ENCODE assay signal across 9 cellular contexts in genomic region chr4:80006935-80007744, GRCh38.
A peak's percentile ranks its signal among the peaks of the same experiment; 100 is the strongest.
DNase-seq lines count a peak whose midpoint lies in the region; ATAC-seq and TF ChIP-seq lines count a peak whose summit lies in the region.
"Had no signal": no experiment of that assay in that cellular context is flagged by ENCODE, and none has a peak within 500 bp of the region (broad histone marks: within the 10 kb centered on the region; RNA-seq: fewer than 3 reads in every experiment).

No MANE protein-coding gene starts in this region.

- H3K4me3 Mint-ChIP-seq in activated naive CD8-positive, alpha-beta T cell, result peak overlapping the region; percentile 9
- H3K4me3 Mint-ChIP-seq in activated naive CD8-positive, alpha-beta T cell treated with anti-CD3 and anti-CD28 coated beads, Interleukin-2, amount 50 U/mL, for 24 hours, result no peak overlapping the region
- peak overlapping the region; percentile 57 for H3K4me3 Mint-ChIP-seq in T-helper 1 cell treated with Interleukin-12 subunit alpha and Interleukin-12 subunit beta and Interleukin-4 antibody, amounts not matched to agents 30 μg/mL and 1 μg/mL, for 36 hours
- peak overlapping the region; percentile 54 to 63 for H3K4me3 Mint-ChIP-seq in stimulated activated naive CD8-positive, alpha-beta T cell treated with anti-CD3 and anti-CD28 coated beads, Interleukin-15, amount 100 ng/mL, for 72 hours

- no peak for ATAC-seq in activated naive CD8-positive, alpha-beta T cell treated with anti-CD3 and anti-CD28 coated beads, Interleukin-2, amount 50 U/mL, for 24 hours
- no peak for ATAC-seq in stimulated activated naive CD8-positive, alpha-beta T cell treated with anti-CD3 and anti-CD28 coated beads, Interleukin-15, amount 100 ng/mL, for 72 hours
- no peak for ATAC-seq in GM21528 (IDR thresholded peaks at IDR 0.05; ENCODE audit: low FRiP score, unreplicated experiment)

- in situ Hi-C loops in HAP-1 (cut with MboI; ENCODE audit: low sequenced_read_pairs), result no loop called here

- H3K27me3 ChIP-seq in HAP-1 (ENCODE audit: low read depth), result no peaks in the 10 kb centered on the region

- no peaks in the 10 kb centered on the region for H3K9me3 ChIP-seq in HAP-1

- peaks cover 48% of the 10 kb centered on the region for H3K4me1 Mint-ChIP-seq in activated naive CD8-positive, alpha-beta T cell (ENCODE audit: low read depth)
- peaks cover 39% of the 10 kb centered on the region for H3K4me1 Mint-ChIP-seq in activated naive CD8-positive, alpha-beta T cell treated with anti-CD3 and anti-CD28 coated beads, Interleukin-2, amount 50 U/mL, for 24 hours
- peaks cover 53% of the 10 kb centered on the region for H3K4me1 Mint-ChIP-seq in T-helper 1 cell treated with Interleukin-12 subunit alpha and Interleukin-12 subunit beta and Interleukin-4 antibody, amounts not matched to agents 30 μg/mL and 1 μg/mL, for 36 hours (ENCODE audit: low read depth)
- peaks cover 61% of the 10 kb centered on the region for H3K4me1 Mint-ChIP-seq in stimulated activated naive CD8-positive, alpha-beta T cell treated with anti-CD3 and anti-CD28 coated beads, Interleukin-15, amount 100 ng/mL, for 72 hours

- H3K4me1 ChIP-seq in HAP-1, result no peaks in the 10 kb centered on the region; the same call in 1 of the 2 replicates

- peak overlapping the region; percentile 68 for H3K27ac Mint-ChIP-seq in activated naive CD8-positive, alpha-beta T cell
- no peak overlapping the region for H3K27ac Mint-ChIP-seq in activated naive CD8-positive, alpha-beta T cell treated with anti-CD3 and anti-CD28 coated beads, Interleukin-2, amount 50 U/mL, for 24 hours
- H3K27ac Mint-ChIP-seq in T-helper 1 cell treated with Interleukin-12 subunit alpha and Interleukin-12 subunit beta and Interleukin-4 antibody, amounts not matched to agents 30 μg/mL and 1 μg/mL, for 36 hours, result peak overlapping the region; percentile 91
- H3K27ac Mint-ChIP-seq in stimulated activated naive CD8-positive, alpha-beta T cell treated with anti-CD3 and anti-CD28 coated beads, Interleukin-15, amount 100 ng/mL, for 72 hours, result peak overlapping the region; percentile 95 to 96

- H3K36me3 Mint-ChIP-seq in activated naive CD8-positive, alpha-beta T cell, result peaks cover 29% of the 10 kb centered on the region
- H3K36me3 Mint-ChIP-seq in activated naive CD8-positive, alpha-beta T cell treated with anti-CD3 and anti-CD28 coated beads, Interleukin-2, amount 50 U/mL, for 24 hours (ENCODE audit: low read depth), result peaks cover 28% of the 10 kb centered on the region
- peaks cover 73% of the 10 kb centered on the region for H3K36me3 Mint-ChIP-seq in T-helper 1 cell treated with Interleukin-12 subunit alpha and Interleukin-12 subunit beta and Interleukin-4 antibody, amounts not matched to agents 30 μg/mL and 1 μg/mL, for 36 hours (ENCODE audit: low read depth)

- H3K36me3 ChIP-seq in HAP-1 (replicated peaks), result no peaks in the 10 kb centered on the region

- H3K27me3 Mint-ChIP-seq in activated naive CD8-positive, alpha-beta T cell, result no peaks in the 10 kb centered on the region
- no peaks in the 10 kb centered on the region for H3K27me3 Mint-ChIP-seq in activated naive CD8-positive, alpha-beta T cell treated with anti-CD3 and anti-CD28 coated beads, Interleukin-2, amount 50 U/mL, for 24 hours
- no peaks in the 10 kb centered on the region for H3K27me3 Mint-ChIP-seq in T-helper 1 cell treated with Interleukin-12 subunit alpha and Interleukin-12 subunit beta and Interleukin-4 antibody, amounts not matched to agents 30 μg/mL and 1 μg/mL, for 36 hours (ENCODE audit: low read depth)
- no peaks in the 10 kb centered on the region for H3K27me3 Mint-ChIP-seq in stimulated activated naive CD8-positive, alpha-beta T cell treated with anti-CD3 and anti-CD28 coated beads, Interleukin-15, amount 100 ng/mL, for 72 hours

- H3K9me3 Mint-ChIP-seq in activated naive CD8-positive, alpha-beta T cell (ENCODE audit: low read depth), result peaks cover 5% of the 10 kb centered on the region
- peaks cover 6% of the 10 kb centered on the region for H3K9me3 Mint-ChIP-seq in activated naive CD8-positive, alpha-beta T cell treated with anti-CD3 and anti-CD28 coated beads, Interleukin-2, amount 50 U/mL, for 24 hours
- peaks cover 20% of the 10 kb centered on the region for H3K9me3 Mint-ChIP-seq in T-helper 1 cell treated with Interleukin-12 subunit alpha and Interleukin-12 subunit beta and Interleukin-4 antibody, amounts not matched to agents 30 μg/mL and 1 μg/mL, for 36 hours
- peaks cover 7 to 8% of the 10 kb centered on the region in 2 donors for H3K9me3 Mint-ChIP-seq in stimulated activated naive CD8-positive, alpha-beta T cell treated with anti-CD3 and anti-CD28 coated beads, Interleukin-15, amount 100 ng/mL, for 72 hours

- H3K4me3 ChIP-seq in fibroblast of the aortic adventitia (ENCODE audit: low read depth, low read length) (no peak overlapping the region), HAP-1 (no peak overlapping the region)

- DNase-seq in activated naive CD8-positive, alpha-beta T cell treated with anti-CD3 and anti-CD28 coated beads, Interleukin-2, amount 50 U/mL, for 24 hours, result no peak
- peak; percentile 88 for DNase-seq in fibroblast of the aortic adventitia (ENCODE audit: low read depth)
- peak in 1 of 2 donors; percentile 24 for DNase-seq in stimulated activated naive CD8-positive, alpha-beta T cell treated with anti-CD3 and anti-CD28 coated beads, Interleukin-15, amount 100 ng/mL, for 72 hours
- no peak for DNase-seq in HAP-1 (ENCODE audit: low spot score in 2 of 2)
- DNase-seq in AG08396 (ENCODE audit: low spot score), result no peak
- DNase-seq: NCI-H510A treated with DMSO at 0.1 percent for 48 hours had no signal

- no peak for TF ChIP-seq CTCF in fibroblast of the aortic adventitia (IDR thresholded peaks at IDR 0.05; ENCODE audit: insufficient read depth, low read length)
